29 cellular contexts compared by ENCODE assay signal in genomic region chr7:54278847-54279246, GRCh38.
"Had no signal": no experiment of that assay in that cellular context is flagged by ENCODE, and none has a peak within 500 bp of the region (broad histone marks: within the 10 kb centered on the region; RNA-seq: fewer than 3 reads in every experiment).

No MANE protein-coding gene starts in this region.

- H3K27me3 ChIP-seq: heart right ventricle, hepatocyte, pancreas, suprapubic skin, tibial artery, uterus had no signal

- ATAC-seq: heart right ventricle; left colon; mucosa of descending colon; naive thymus-derived CD4-positive, alpha-beta T cell; natural killer cell treated with Interleukin-12 subunit alpha and Interleukin-12 subunit beta and Interleukin-15 and Interleukin-18, amount 100 ng/mL, for 72 hours; pancreas; right cardiac atrium; sciatic nerve; stimulated activated naive B cell treated with anti-CD40 and anti-IgM and Interleukin-4, amounts not matched to agents 10 μg/mL and 1 μg/mL and 100 μg/mL, for 72 hours had no signal

- H3K36me3 ChIP-seq: heart right ventricle, left ventricle myocardium inferior, pancreas, prostate gland, suprapubic skin, thoracic aorta, tibial artery, uterus had no signal

- H3K4me1 Mint-ChIP-seq: naive thymus-derived CD4-positive, alpha-beta T cell; stimulated activated naive B cell treated with anti-CD40 and anti-IgM and Interleukin-4, amounts not matched to agents 10 μg/mL and 1 μg/mL and 100 μg/mL, for 72 hours had no signal

- H3K27ac Mint-ChIP-seq: natural killer cell treated with Interleukin-12 subunit alpha and Interleukin-12 subunit beta and Interleukin-15 and Interleukin-18, amount 100 ng/mL, for 72 hours; stimulated activated naive B cell treated with anti-CD40 and anti-IgM and Interleukin-4, amounts not matched to agents 10 μg/mL and 1 μg/mL and 100 μg/mL, for 72 hours; stimulated activated naive CD8-positive, alpha-beta T cell treated with anti-CD3 and anti-CD28 coated beads, Interleukin-15, Interleukin-2, amounts not matched to agents 100 ng/mL and 50 ng/mL, for 24 hours had no signal

- H3K36me3 Mint-ChIP-seq: naive thymus-derived CD4-positive, alpha-beta T cell; stimulated activated naive B cell treated with anti-CD40 and anti-IgM and Interleukin-4, amounts not matched to agents 10 μg/mL and 1 μg/mL and 100 μg/mL, for 72 hours had no signal

- H3K4me3 Mint-ChIP-seq: naive thymus-derived CD4-positive, alpha-beta T cell; natural killer cell treated with Interleukin-12 subunit alpha and Interleukin-12 subunit beta and Interleukin-15 and Interleukin-18, amount 100 ng/mL, for 72 hours; stimulated activated naive B cell treated with anti-CD40 and anti-IgM and Interleukin-4, amounts not matched to agents 10 μg/mL and 1 μg/mL and 100 μg/mL, for 72 hours; stimulated activated naive CD8-positive, alpha-beta T cell treated with anti-CD3 and anti-CD28 coated beads, Interleukin-15, Interleukin-2, amounts not matched to agents 100 ng/mL and 50 ng/mL, for 24 hours had no signal

- H3K9me3 ChIP-seq: pancreas, prostate gland, tibial artery, uterus had no signal

- H3K27me3 Mint-ChIP-seq: naive thymus-derived CD4-positive, alpha-beta T cell; natural killer cell treated with Interleukin-12 subunit alpha and Interleukin-12 subunit beta and Interleukin-15 and Interleukin-18, amount 100 ng/mL, for 72 hours; stimulated activated naive B cell treated with anti-CD40 and anti-IgM and Interleukin-4, amounts not matched to agents 10 μg/mL and 1 μg/mL and 100 μg/mL, for 72 hours; stimulated activated naive CD8-positive, alpha-beta T cell treated with anti-CD3 and anti-CD28 coated beads, Interleukin-15, Interleukin-2, amounts not matched to agents 100 ng/mL and 50 ng/mL, for 24 hours had no signal

- H3K4me1 ChIP-seq: heart right ventricle, left ventricle myocardium inferior, pancreas, prostate gland, suprapubic skin, tibial artery, uterus had no signal

- DNase-seq: heart right ventricle; kidney glomerular epithelial cell; left colon; left ventricle myocardium inferior; midbrain; mucosa of descending colon; naive thymus-derived CD4-positive, alpha-beta T cell; nucleus accumbens; pancreas; posterior cingulate gyrus; retina; right cardiac atrium; stimulated activated CD4-positive, alpha-beta T cell treated with anti-CD3 and anti-CD28 coated beads, Interleukin-12 subunit alpha, Interleukin-12 subunit beta, amount 100 ng/mL, for 4 hours; stimulated activated CD4-positive, alpha-beta T cell treated with anti-CD3 and anti-CD28 coated beads, Interleukin-15, amount 100 ng/mL, for 24 hours; stimulated activated CD4-positive, alpha-beta T cell treated with anti-CD3 and anti-CD28 coated beads, Interleukin-2, amount 100 ng/mL, for 24 hours; stimulated activated CD4-positive, alpha-beta T cell treated with anti-CD3 and anti-CD28 coated beads, Interleukin-4, amount 100 ng/mL, for 1 hour; stimulated activated naive B cell treated with anti-CD40 and anti-IgM and Interleukin-4, amounts not matched to agents 10 μg/mL and 1 μg/mL and 100 μg/mL, for 72 hours; tibial artery; trophoblast cell; uterus had no signal

- H3K27ac ChIP-seq: heart right ventricle, hepatocyte, left ventricle myocardium inferior, pancreas, prostate gland, skin epidermis, suprapubic skin, thoracic aorta, tibial artery, uterus had no signal

- H3K4me3 ChIP-seq: heart right ventricle, hepatocyte, left ventricle myocardium inferior, lung, mucosa of descending colon, pancreas, prostate gland, skin epidermis, suprapubic skin, thoracic aorta, tibial artery, uterus had no signal
